8 cellular contexts compared by ENCODE assay signal in the genomic region with DNA sequence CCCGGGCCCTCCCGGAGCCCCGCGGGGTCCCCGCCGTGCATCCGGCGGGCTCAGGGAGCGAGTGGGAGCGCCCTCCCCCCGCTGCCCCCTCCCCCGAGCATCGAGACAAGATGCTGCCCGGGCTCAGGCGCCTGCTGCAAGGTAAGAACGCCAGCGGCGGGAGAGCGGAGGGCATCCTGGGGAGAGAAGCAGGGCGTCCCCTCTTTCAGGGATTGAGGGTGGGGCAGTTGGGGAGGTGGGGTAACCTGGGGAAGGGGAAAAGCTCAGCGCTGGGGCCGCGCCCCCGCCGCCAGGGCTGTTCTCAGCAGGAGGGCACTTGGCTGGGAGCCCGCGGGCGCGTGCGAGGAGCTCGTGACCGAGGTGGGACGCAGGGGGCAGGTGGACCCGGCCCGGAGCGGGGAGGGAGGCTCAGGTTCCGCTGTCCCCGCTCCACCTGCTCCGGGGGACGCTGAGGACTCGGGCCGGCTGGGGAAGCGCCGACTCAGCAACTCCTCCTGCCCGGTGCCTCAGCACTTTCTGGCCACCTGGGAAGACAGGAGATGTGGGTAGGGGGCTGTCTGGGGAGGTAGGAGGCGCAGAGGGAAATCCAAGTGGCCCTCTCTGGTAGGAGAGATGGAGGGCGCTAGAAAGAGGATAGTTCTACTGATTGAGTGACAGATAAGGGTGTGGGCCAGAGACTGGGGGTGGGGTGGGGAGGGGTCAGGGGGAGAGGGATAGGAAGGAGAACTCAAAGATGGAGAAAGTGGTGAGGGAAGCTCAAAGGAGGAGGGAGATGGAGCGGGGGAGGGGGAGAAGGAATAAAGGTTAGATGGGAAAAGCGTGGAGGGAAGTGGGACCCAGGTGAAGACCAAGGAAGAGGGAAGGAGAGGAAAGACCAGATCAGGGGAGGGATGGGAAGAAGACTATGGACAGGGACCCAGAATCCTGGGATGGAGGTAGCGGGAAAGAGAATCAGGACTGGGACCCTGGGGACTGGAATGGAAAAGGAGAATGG. TPM values are rescaled to one million over a fixed set of nuclear protein-coding genes. Genes with fewer than 3 reads are reported as not detected.
DNase-seq lines count a peak whose midpoint lies in the region; ATAC-seq, FAIRE-seq and TF ChIP-seq lines count a peak whose summit lies in the region.

No MANE protein-coding gene starts in this region.

- no peak for TF ChIP-seq EP300 in K562 (IDR thresholded peaks at IDR 0.05; ENCODE audit: low read length)

- H3K9me1 ChIP-seq in K562 (ENCODE audit: control insufficient read depth, insufficient read depth, low read length) = no peaks in the 10 kb centered on the region

- peak in 1 of 2 experiments; percentile 39 for DNase-seq in HAP-1 (ENCODE audit: low spot score in 2 of 2)
- DNase-seq in K562 (ENCODE audit: extremely low read depth in 1 of 4, low spot score in 3 of 4) = peak in 2 of 4 experiments; percentile 38 to 45
- DNase-seq in hypothalamus (lab: John Stamatoyannopoulos, UW) = no peak
- no peak for DNase-seq in activated CD4-positive, alpha-beta T cell treated with anti-CD3 and anti-CD28 coated beads, Interleukin-2, amount 50 U/mL, for 1 hour

- POLR2A ChIA-PET in K562 (lab: Yijun Ruan, JAX) = interaction anchor here (0.6 kb wide), 1 partner anchor 74 kb away, joined by 3 read pairs; no protein-coding TSS in a partner anchor

- CTCF ChIA-PET in K562 (lab: Yijun Ruan, JAX; ENCODE audit: low intra/inter-chr PET ratio) = interaction anchor here (0.6 kb wide), 1 partner anchor 1641 kb away, joined by 3 read pairs; no protein-coding TSS in a partner anchor

- H3K4me3 ChIP-seq in BLaER1 treated with 17β-estradiol and CSF1 and Interleukin-3, amounts not matched to agents 10 nM and 100 nM = peak overlapping the region; percentile 58 to 78 (median 71)
- H3K4me3 ChIP-seq in HAP-1 (peak overlapping the region; percentile 58), K562 (peak overlapping the region; percentile 45), mucosa of rectum (ENCODE audit: low read length in 2 of 2) (peak overlapping the region; percentile 21 to 37)

- TF ChIP-seq CTCF in K562 (IDR thresholded peaks at IDR 0.05 in 2 of 3, conservative IDR thresholded peaks at IDR 0.05 in 1 of 3; ENCODE audit: insufficient read depth in 2 of 3, low read depth in 1 of 3, low read length in 3 of 3) = no peak

- peak overlapping the region in 8 of 11 experiments; percentile 23 to 65 (median 50); a peak in 11 of 22 replicates for H3K27ac ChIP-seq in BLaER1 treated with 17β-estradiol and CSF1 and Interleukin-3, amounts not matched to agents 10 nM and 100 nM
- H3K27ac ChIP-seq in K562 (ENCODE audit: extremely low read depth, low read depth, low read length) = no peak overlapping the region
- no peak overlapping the region for H3K27ac ChIP-seq in mucosa of rectum (ENCODE audit: low read depth in 2 of 2, low read length in 2 of 2)

- intact Hi-C loops in K562 (cut with micrococcal nuclease) = no loop called here

- ATAC-seq in K562 (no peak), HG03280 (IDR thresholded peaks at IDR 0.05; ENCODE audit: unreplicated experiment) (no peak), HG03442 (IDR thresholded peaks at IDR 0.05; ENCODE audit: unreplicated experiment) (no peak)

- peak overlapping the region; percentile 29; the same call in 1 of the 2 replicates for H2AFZ ChIP-seq in K562 (ENCODE audit: low read depth, low read length)

- H3K36me3 ChIP-seq in BLaER1 treated with 17β-estradiol and CSF1 and Interleukin-3, amounts not matched to agents 10 nM and 100 nM = peaks cover 0 to 12% (median 9%) of the 10 kb centered on the region in 11 experiments; a peak in 6 of 22 replicates
- H3K36me3 ChIP-seq in HAP-1 (replicated peaks) = no peaks in the 10 kb centered on the region; the same call in 1 of the 2 replicates
- no peaks in the 10 kb centered on the region for H3K36me3 ChIP-seq in K562 (ENCODE audit: control insufficient read depth, insufficient read depth, low read length)
- no peaks in the 10 kb centered on the region for H3K36me3 ChIP-seq in mucosa of rectum (ENCODE audit: control insufficient read depth in 2 of 2, insufficient read depth in 2 of 2, low read length in 2 of 2)

- no peak for TF ChIP-seq RAD21 in K562 (CRISPR knock-in tag; conservative IDR thresholded peaks at IDR 0.05 in 1 of 2, IDR thresholded peaks at IDR 0.05 in 1 of 2)

- peaks cover 0 to 41% (median 13%) of the 10 kb centered on the region in 11 experiments; a peak in 12 of 22 replicates for H4K20me1 ChIP-seq in BLaER1 treated with 17β-estradiol and CSF1 and Interleukin-3, amounts not matched to agents 10 nM and 100 nM
- H4K20me1 ChIP-seq in K562 (replicated peaks; ENCODE audit: control insufficient read depth, insufficient read depth, low read length) = peaks cover 5% of the 10 kb centered on the region

- no peak for FAIRE-seq in K562 (lab: Jason Lieb, UNC)

- H3K9me3 ChIP-seq in BLaER1 treated with 17β-estradiol and CSF1 and Interleukin-3, amounts not matched to agents 10 nM and 100 nM (replicated peaks in 1 of 11) = no peaks in the 10 kb centered on the region
- no peaks in the 10 kb centered on the region for H3K9me3 ChIP-seq in HAP-1
- no peaks in the 10 kb centered on the region for H3K9me3 ChIP-seq in K562 (replicated peaks; ENCODE audit: control insufficient read depth, insufficient read depth, low read depth, low read length)
- no peaks in the 10 kb centered on the region for H3K9me3 ChIP-seq in mucosa of rectum (ENCODE audit: control insufficient read depth in 2 of 2, low read length in 2 of 2)

- peaks cover 29 to 79% (median 68%) of the 10 kb centered on the region in 10 experiments for H3K4me1 ChIP-seq in BLaER1 treated with 17β-estradiol and CSF1 and Interleukin-3, amounts not matched to agents 10 nM and 100 nM
- H3K4me1 ChIP-seq in HAP-1 (peaks cover 13% of the 10 kb centered on the region), K562 (replicated peaks in 1 of 2; ENCODE audit: control insufficient read depth in 2 of 2, insufficient read depth in 2 of 2, low read length in 2 of 2) (peaks cover 22 to 60% of the 10 kb centered on the region in 2 experiments), mucosa of rectum (ENCODE audit: control insufficient read depth in 2 of 2, insufficient read depth in 2 of 2, low read length in 2 of 2) (peaks cover 20 to 22% of the 10 kb centered on the region in 2 donors)

- no peaks in the 10 kb centered on the region for H3K79me2 ChIP-seq in K562 (ENCODE audit: control insufficient read depth, insufficient read depth, low read length)

- WGBS in K562 (ENCODE audit: insufficient coverage, low coverage, missing lambda C conversion rate) = 11% methylated on average over 22 of the region's 50 CpGs

- in situ Hi-C loops in HAP-1 (cut with MboI; ENCODE audit: low sequenced_read_pairs) (loop anchor here (25.0 kb wide), 1 partner anchor 1051 kb away; the partner anchor contains the start of gene OR5B21), K562 (cut with MboI) (no loop called here)

- peak overlapping the region; percentile 88 to 99 (median 95) for H3K4me2 ChIP-seq in BLaER1 treated with 17β-estradiol and CSF1 and Interleukin-3, amounts not matched to agents 10 nM and 100 nM
- H3K4me2 ChIP-seq in K562 (ENCODE audit: insufficient read depth, low read length) = peak overlapping the region; percentile 82

- peak overlapping the region; percentile 64 to 81 (median 73) for H3K9ac ChIP-seq in BLaER1 treated with 17β-estradiol and CSF1 and Interleukin-3, amounts not matched to agents 10 nM and 100 nM
- H3K9ac ChIP-seq in K562 (ENCODE audit: insufficient read depth in 1 of 2, low read depth in 2 of 2, low read length in 2 of 2) (peak overlapping the region in 1 of 2 experiments; percentile 91; a peak in 3 of 4 replicates), mucosa of rectum (ENCODE audit: low read depth in 1 of 2, low read length in 2 of 2) (no peak overlapping the region)

- peaks cover 36 to 53% (median 48%) of the 10 kb centered on the region in 11 experiments for H3K27me3 ChIP-seq in BLaER1 treated with 17β-estradiol and CSF1 and Interleukin-3, amounts not matched to agents 10 nM and 100 nM
- H3K27me3 ChIP-seq in HAP-1 (ENCODE audit: low read depth) (peaks cover 9% of the 10 kb centered on the region), K562 (ENCODE audit: control insufficient read depth in 2 of 2, insufficient read depth in 2 of 2, low read length in 2 of 2) (no peaks in the 10 kb centered on the region), mucosa of rectum (ENCODE audit: control insufficient read depth in 2 of 2, insufficient read depth in 2 of 2, low read length in 2 of 2) (peaks cover 22 to 27% of the 10 kb centered on the region in 2 donors)

- no TSS peak for BruUV-seq in K562 (replicated peaks; lab: Mats Ljungman, UMichigan)

- TF ChIP-seq POLR2A in K562 (conservative IDR thresholded peaks at IDR 0.05) = no peak

RNA-seq across cellular contexts. Expression of gene RTN4RL2, which starts 0.7 kb away (rescaled TPM):
- not detected in 2 replicates for total RNA-seq in K562 (2011; cell fraction: chromatin; rRNA removed; ENCODE audit: low replicate concordance)
- total RNA-seq in K562 (2011; cell fraction: nucleolus; rRNA removed) = 0.50 and 0.53 TPM in 2 replicates
- 0.46 and 1.2 TPM in 2 replicates for total RNA-seq in K562 (2011; cell fraction: nucleoplasm; rRNA removed)
- total RNA-seq in K562 (2014; rRNA removed) (0.29 TPM in 1 of 2 replicates, not detected in the other), K562 (2014; rRNA removed; fragmentation: Illumina TruSeq; extraction: Trizol) (not detected in 2 replicates), K562 (2015; rRNA removed; fragmentation: Illumina TruSeq; extraction: Trizol) (0.07 TPM in 1 of 2 replicates, not detected in the other), K562 (2021) (1.8 and 1.9 TPM in 2 replicates)
- polyA plus RNA-seq in K562 (2011; rRNA removed) (0.06 and 0.30 TPM in 2 replicates), K562 (2014; fragmentation: Illumina TruSeq; extraction: Trizol) (0.34 and 1.1 TPM in 2 replicates), K562 (2014; fragmentation: Nextera tagmentation; extraction: Ambion mirVana) (not detected), K562 (2014; rRNA removed) (0.69 and 0.82 TPM in 2 replicates)
- polyA plus RNA-seq in K562 (2011; cell fraction: cytosol; rRNA removed) = 0.07 and 0.21 TPM in 2 replicates
- polyA plus RNA-seq in K562 (2011; cell fraction: nucleus; rRNA removed) = 0.25 and 0.47 TPM in 2 replicates
- 1.5 and 5.3 TPM in 2 replicates for polyA plus RNA-seq in K562 (2012)
- polyA minus RNA-seq in K562 (2011; rRNA and poly(A)+ RNA removed) = not detected in 2 replicates
- not detected in 2 replicates for polyA minus RNA-seq in K562 (2011; cell fraction: cytosol; rRNA and poly(A)+ RNA removed)
- 0.54 TPM in 1 of 2 replicates, not detected in the other for polyA minus RNA-seq in K562 (2011; cell fraction: nucleus; rRNA and poly(A)+ RNA removed)

RNA-seq across cellular contexts. Expression of gene SLC43A3, which starts 34.1 kb away (rescaled TPM):
- total RNA-seq in K562 (2011; cell fraction: chromatin; rRNA removed; ENCODE audit: low replicate concordance) = 241 and 427 TPM in 2 replicates
- 393 and 402 TPM in 2 replicates for total RNA-seq in K562 (2011; cell fraction: nucleolus; rRNA removed)
- total RNA-seq in K562 (2011; cell fraction: nucleoplasm; rRNA removed) = 340 and 369 TPM in 2 replicates
- 98.9 and 141 TPM in 2 replicates for total RNA-seq in K562 (2014; rRNA removed)
- total RNA-seq in K562 (2014; rRNA removed; fragmentation: Illumina TruSeq; extraction: Trizol) = 120 and 132 TPM in 2 replicates
- total RNA-seq in K562 (2015; rRNA removed; fragmentation: Illumina TruSeq; extraction: Trizol) = 135 and 143 TPM in 2 replicates
- 254 and 257 TPM in 2 replicates for total RNA-seq in K562 (2021)
- 141 and 235 TPM in 2 replicates for polyA plus RNA-seq in K562 (2011; rRNA removed)
- 358 and 452 TPM in 2 replicates for polyA plus RNA-seq in K562 (2011; cell fraction: cytosol; rRNA removed)
- polyA plus RNA-seq in K562 (2011; cell fraction: nucleus; rRNA removed) = 327 and 364 TPM in 2 replicates
- polyA plus RNA-seq in K562 (2012) = 192 and 193 TPM in 2 replicates
- 244 and 281 TPM in 2 replicates for polyA plus RNA-seq in K562 (2014; fragmentation: Illumina TruSeq; extraction: Trizol)
- polyA plus RNA-seq in K562 (2014; fragmentation: Nextera tagmentation; extraction: Ambion mirVana) = 100 to 1,000 TPM in 1 of 2 experiments, 10 to 100 TPM in 1; 63.7 to 216 TPM
- polyA plus RNA-seq in K562 (2014; rRNA removed) = 139 and 160 TPM in 2 replicates
- polyA minus RNA-seq in K562 (2011; rRNA and poly(A)+ RNA removed) = 162 and 237 TPM in 2 replicates
- 86.6 and 143 TPM in 2 replicates for polyA minus RNA-seq in K562 (2011; cell fraction: cytosol; rRNA and poly(A)+ RNA removed)
- 116 and 125 TPM in 2 replicates for polyA minus RNA-seq in K562 (2011; cell fraction: nucleus; rRNA and poly(A)+ RNA removed)

RNA-seq across cellular contexts. Expression of gene SLC43A1, which starts 54.4 kb away (rescaled TPM):
- 70.0 and 187 TPM in 2 replicates for total RNA-seq in K562 (2011; cell fraction: chromatin; rRNA removed; ENCODE audit: low replicate concordance)
- 140 and 142 TPM in 2 replicates for total RNA-seq in K562 (2011; cell fraction: nucleolus; rRNA removed)
- 97.5 and 106 TPM in 2 replicates for total RNA-seq in K562 (2011; cell fraction: nucleoplasm; rRNA removed)
- total RNA-seq in K562 (2014; rRNA removed) = 32.0 and 36.4 TPM in 2 replicates
- 14.8 and 17.3 TPM in 2 replicates for total RNA-seq in K562 (2014; rRNA removed; fragmentation: Illumina TruSeq; extraction: Trizol)
- 16.1 and 17.8 TPM in 2 replicates for total RNA-seq in K562 (2015; rRNA removed; fragmentation: Illumina TruSeq; extraction: Trizol)
- total RNA-seq in K562 (2021) = 41.8 and 42.9 TPM in 2 replicates
- 24.6 and 30.6 TPM in 2 replicates for polyA plus RNA-seq in K562 (2011; rRNA removed)
- polyA plus RNA-seq in K562 (2011; cell fraction: cytosol; rRNA removed) = 32.9 and 51.5 TPM in 2 replicates
- 72.6 and 94.2 TPM in 2 replicates for polyA plus RNA-seq in K562 (2011; cell fraction: nucleus; rRNA removed)
- 24.9 and 86.3 TPM in 2 replicates for polyA plus RNA-seq in K562 (2012)
- polyA plus RNA-seq in K562 (2014; fragmentation: Illumina TruSeq; extraction: Trizol) = 33.4 and 37.3 TPM in 2 replicates
- 1 to 10 TPM; 2.6 to 3.8 TPM for polyA plus RNA-seq in K562 (2014; fragmentation: Nextera tagmentation; extraction: Ambion mirVana)
- polyA plus RNA-seq in K562 (2014; rRNA removed) = 29.9 and 30.6 TPM in 2 replicates
- polyA minus RNA-seq in K562 (2011; rRNA and poly(A)+ RNA removed) = 23.7 and 32.9 TPM in 2 replicates
- 24.3 and 29.1 TPM in 2 replicates for polyA minus RNA-seq in K562 (2011; cell fraction: cytosol; rRNA and poly(A)+ RNA removed)
- 38.5 and 48.2 TPM in 2 replicates for polyA minus RNA-seq in K562 (2011; cell fraction: nucleus; rRNA and poly(A)+ RNA removed)

Comparison
In these comparisons a context has a peak if more than half of its experiments do, and no peak if none do; other contexts are left out.
1. H3K27ac ChIP-seq: peak in BLaER1 treated with 17β-estradiol and CSF1 and Interleukin-3, amounts not matched to agents 10 nM and 100 nM (8 of 11); none in K562 (single experiment) and mucosa of rectum (0 of 2).
2. H3K9ac ChIP-seq: peak in BLaER1 treated with 17β-estradiol and CSF1 and Interleukin-3, amounts not matched to agents 10 nM and 100 nM (11 of 11); none in mucosa of rectum (0 of 2).
3. Peak in every context shown above with its lines, with median percentiles within 50 percentile points of each other: H3K4me3 ChIP-seq.